Comparison of ENCODE assay signal across 11 cellular contexts in genomic region chr2:151840216-151840691, GRCh38. TPM values are rescaled to one million over a fixed set of nuclear protein-coding genes. Genes with fewer than 3 reads are reported as not detected.
A peak's percentile ranks its signal among the peaks of the same experiment; 100 is the strongest.
DNase-seq lines count a peak whose midpoint lies in the region; ATAC-seq and TF ChIP-seq lines count a peak whose summit lies in the region.
"Had no signal": no experiment of that assay in that cellular context is flagged by ENCODE, and none has a peak within 500 bp of the region (broad histone marks: within the 10 kb centered on the region; RNA-seq: fewer than 3 reads in every experiment).

No MANE protein-coding gene starts in this region.

- DNase-seq in esophagus squamous epithelium (lab: John Stamatoyannopoulos, UW) = no peak
- DNase-seq in ACHN = no peak
- DNase-seq in testis = no peak
- no peak for DNase-seq in central memory CD4-positive, alpha-beta T cell
- DNase-seq in 8988T = no peak
- DNase-seq: activated naive CD4-positive, alpha-beta T cell; GF-D8 had no signal

- peak; percentile 98 for ATAC-seq in GM18867 (IDR thresholded peaks at IDR 0.05; ENCODE audit: unreplicated experiment)
- peak; percentile 98 for ATAC-seq in GM21576 (IDR thresholded peaks at IDR 0.05; ENCODE audit: unreplicated experiment)
- peak; percentile 98 for ATAC-seq in HG03432 (IDR thresholded peaks at IDR 0.05; ENCODE audit: unreplicated experiment)

- 49 to 58% methylated on average over 2 of the region's 2 CpGs for WGBS in esophagus squamous epithelium, 2 donors
- WGBS in testis, 2 donors = 88 to 89% methylated on average over 2 of the region's 2 CpGs

- H3K4me3 ChIP-seq in esophagus squamous epithelium (no peak overlapping the region), testis (no peak overlapping the region)

- in situ Hi-C loops in ACHN (cut with HindIII; ENCODE audit: low pct_ligation_motif_present, low pct_unique_long_range_greater_than_20kb, low sequenced_read_pairs) = no loop called here

- intact Hi-C loops in esophagus squamous epithelium (cut with DNase I) = no loop called here
- intact Hi-C loops in testis (cut with DNase I; ENCODE audit: low total_unique reads) = no loop called here

- no peak for TF ChIP-seq POLR2A in esophagus squamous epithelium (IDR thresholded peaks at IDR 0.05)
- no peak for TF ChIP-seq POLR2A in testis (IDR thresholded peaks at IDR 0.05)

- TF ChIP-seq CTCF in esophagus squamous epithelium (IDR thresholded peaks at IDR 0.05) (no peak), testis (IDR thresholded peaks at IDR 0.05) (no peak)

- H3K36me3 ChIP-seq in esophagus squamous epithelium (no peaks in the 10 kb centered on the region), testis (ENCODE audit: low read depth, missing control alignments) (no peaks in the 10 kb centered on the region)

- H3K9me3 ChIP-seq in esophagus squamous epithelium (no peaks in the 10 kb centered on the region), testis (no peaks in the 10 kb centered on the region)
- H3K9me3 ChIP-seq: SK-N-SH had no signal

- H3K27me3 ChIP-seq in esophagus squamous epithelium = no peaks in the 10 kb centered on the region
- no peaks in the 10 kb centered on the region for H3K27me3 ChIP-seq in testis

- H3K27ac ChIP-seq in esophagus squamous epithelium = peak overlapping the region; percentile 37 to 84 (median 52)
- no peak overlapping the region for H3K27ac ChIP-seq in testis

- H3K4me1 ChIP-seq in esophagus squamous epithelium (peaks cover 0 to 17% (median 0%) of the 10 kb centered on the region in 3 donors), testis (no peaks in the 10 kb centered on the region)

RNA-seq across cellular contexts. Expression of gene ARL5A, which starts 12.0 kb away (rescaled TPM):
- total RNA-seq in esophagus squamous epithelium = 10 to 100 TPM; 41.8 to 81.5 (median 47.2) TPM
- total RNA-seq in testis = 10 to 100 TPM; 27.5 to 34.0 TPM
- 19.1 TPM for polyA plus RNA-seq in testis (ENCODE audit: insufficient read depth, low read depth, low replicate concordance)

Comparison
In these comparisons a context has a peak if more than half of its experiments do, and no peak if none do; other contexts are left out.
1. H3K27ac ChIP-seq: peak in esophagus squamous epithelium (4 of 4); none in testis (0 of 2).
2. Peak in every context shown above with its lines, with median percentiles within 50 percentile points of each other: ATAC-seq.